10 cellular contexts compared by ENCODE assay signal in the genomic region with DNA sequence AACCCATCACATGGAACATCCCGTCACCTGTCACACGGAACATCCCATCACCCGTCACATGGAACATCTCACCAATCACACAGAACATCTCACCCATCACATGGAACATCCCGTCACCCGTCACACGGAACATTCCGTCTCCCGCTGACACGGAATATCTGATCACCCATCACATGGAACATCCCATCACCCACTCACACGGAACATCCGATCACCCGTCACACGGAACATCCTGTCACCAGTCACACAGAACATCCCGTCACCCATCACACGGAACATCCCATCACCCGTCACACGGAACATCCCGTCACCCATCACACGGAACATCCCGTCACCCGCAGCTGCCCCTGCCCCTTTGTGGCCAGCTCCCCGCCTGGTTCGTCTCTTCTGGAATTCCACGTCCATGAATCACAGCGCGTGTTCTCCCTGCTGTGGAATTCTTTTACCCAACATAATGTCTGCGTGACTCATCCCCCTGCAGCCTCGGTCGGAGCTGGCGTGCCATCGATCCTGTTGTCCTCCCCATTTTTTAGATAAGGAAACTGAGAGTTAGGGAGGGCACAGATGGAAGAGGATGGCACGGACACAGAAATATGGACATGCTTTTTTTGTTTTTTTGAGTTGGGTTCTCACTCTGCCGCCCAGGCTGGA. TPM values are rescaled to one million over a fixed set of nuclear protein-coding genes. Genes with fewer than 3 reads are reported as not detected.
DNase-seq lines count a peak whose midpoint lies in the region; ATAC-seq, FAIRE-seq and TF ChIP-seq lines count a peak whose summit lies in the region.
"Had no signal": no experiment of that assay in that cellular context is flagged by ENCODE, and none has a peak within 500 bp of the region (broad histone marks: within the 10 kb centered on the region; RNA-seq: fewer than 3 reads in every experiment).

No MANE protein-coding gene starts in this region.

- H3K27me3 ChIP-seq in prostate gland (replicated peaks; ENCODE audit: insufficient read depth), result peaks cover 1% of the 10 kb centered on the region
- H3K27me3 ChIP-seq: pancreas had no signal

- intact Hi-C loops in prostate gland (cut with DNase I), result no loop called here

- no peaks in the 10 kb centered on the region for H3K9me3 ChIP-seq in prostate gland
- H3K9me3 ChIP-seq: pancreas had no signal

- H3K36me3 ChIP-seq in prostate gland, result no peaks in the 10 kb centered on the region
- H3K36me3 ChIP-seq: pancreas had no signal

- TF ChIP-seq POLR2A in prostate gland (IDR thresholded peaks at IDR 0.05), result no peak

- WGBS in prostate gland, result 79% methylated on average over 32 of the region's 33 CpGs

- H3K27ac ChIP-seq in prostate gland, result no peak overlapping the region

- ATAC-seq in omental fat pad (ENCODE audit: low FRiP score), result peak; percentile 83
- no peak for ATAC-seq in GM21381 (IDR thresholded peaks at IDR 0.05; ENCODE audit: unreplicated experiment)

- no peak overlapping the region for H3K4me3 ChIP-seq in prostate gland
- H3K4me3 ChIP-seq: pancreas had no signal

- H3K4me1 ChIP-seq in prostate gland (replicated peaks), result peaks cover 9% of the 10 kb centered on the region
- H3K4me1 ChIP-seq: pancreas had no signal

- peak; percentile 100 for DNase-seq in EH (ENCODE audit: low read depth)
- DNase-seq in RCC 7860 (ENCODE audit: low spot score), result peak; percentile 97
- DNase-seq in epidermal melanocyte (ENCODE audit: insufficient read length, low spot score), result peak; percentile 91
- no peak for DNase-seq in omental fat pad (ENCODE audit: low spot score)
- DNase-seq in activated CD8-positive, alpha-beta memory T cell treated with anti-CD3 and anti-CD28 coated beads for 24 hours, result no peak
- no peak for DNase-seq in prostate gland (ENCODE audit: low spot score)
- DNase-seq in HUDEP-2 (lab: John Stamatoyannopoulos, UW; ENCODE audit: unreplicated experiment in 76 of 76), result no peak
- DNase-seq: activated CD8-positive, alpha-beta memory T cell treated with anti-CD3 and anti-CD28 coated beads, Interleukin-2, amount 50 U/mL, for 48 hours; pancreas had no signal

- no peak for TF ChIP-seq CTCF in omental fat pad (IDR thresholded peaks at IDR 0.05)
- no peak for TF ChIP-seq CTCF in prostate gland (IDR thresholded peaks at IDR 0.05)

- peak; percentile 97 for FAIRE-seq in RCC 7860 (lab: Jason Lieb, UNC)
- FAIRE-seq: pancreas had no signal

RNA-seq across cellular contexts. Expression of a gene that starts 5.6 kb away (rescaled TPM):
- total RNA-seq in omental fat pad (1 to 10 TPM in 2 of 4 donors, under 1 TPM in 1, not detected in 1; 0.19 to 2.4 (median 1.1) TPM), prostate gland (1 to 10 TPM in 1 of 2 donors, under 1 TPM in 1; 0.18 to 8.9 TPM)

RNA-seq across cellular contexts. Expression of a gene that starts 20.7 kb away (rescaled TPM):
- total RNA-seq in omental fat pad (1,000 to 10,000 TPM; 4,137 to 5,837 (median 4,637) TPM), prostate gland (over 10,000 TPM in 1 of 2 donors, 1,000 to 10,000 TPM in 1; 6,889 to 11,644 TPM)

RNA-seq across cellular contexts. Expression of a gene that starts 32.3 kb away (rescaled TPM):
- total RNA-seq in omental fat pad, result 1 to 10 TPM in 1 of 4 donors, not detected in 3; 1.1 TPM
- total RNA-seq in prostate gland, result 100 to 1,000 TPM in 1 of 2 donors, not detected in 1; 274 TPM

Comparison
In these comparisons a context has a peak if more than half of its experiments do, and no peak if none do; other contexts are left out.
1. DNase-seq: peak in EH (single experiment), RCC 7860 (single experiment) and epidermal melanocyte (single experiment); none in omental fat pad (single experiment), activated CD8-positive, alpha-beta memory T cell treated with anti-CD3 and anti-CD28 coated beads for 24 hours (single experiment), prostate gland (single experiment) and HUDEP-2 (0 of 76).